Comparison of ENCODE assay signal across 8 cellular contexts in genomic region chr2:207428573-207428972, GRCh38.
"Had no signal": no experiment of that assay in that cellular context is flagged by ENCODE, and none has a peak within 500 bp of the region (broad histone marks: within the 10 kb centered on the region; RNA-seq: fewer than 3 reads in every experiment).

No MANE protein-coding gene starts in this region.

- H3K27ac Mint-ChIP-seq: IgD-negative memory B cell had no signal

- H3K4me2 ChIP-seq: KMS-11 had no signal

- H3K9me3 Mint-ChIP-seq: IgD-negative memory B cell had no signal

- H3K9ac ChIP-seq: KMS-11 had no signal

- FAIRE-seq: HepG2, HTR-8/SVneo had no signal

- ATAC-seq: HepG2 had no signal

- DNase-seq: IMR-90, KBM-7, KG1 had no signal

- H3K27ac ChIP-seq: HL-60, KMS-11 had no signal

- H3K4me3 Mint-ChIP-seq: IgD-negative memory B cell had no signal
